In genomic region chr6:43376551-43376981, GRCh38 we compare ENCODE assay signal across 8 cellular contexts. TPM values are rescaled to one million over a fixed set of nuclear protein-coding genes. Genes with fewer than 3 reads are reported as not detected.
DNase-seq lines count a peak whose midpoint lies in the region; ATAC-seq lines count a peak whose summit lies in the region.
"Had no signal": no experiment of that assay in that cellular context is flagged by ENCODE, and none has a peak within 500 bp of the region (broad histone marks: within the 10 kb centered on the region; RNA-seq: fewer than 3 reads in every experiment).

No MANE protein-coding gene starts in this region.

- H3K36me3 Mint-ChIP-seq in T-helper 17 cell (ENCODE audit: low read depth), result peaks cover 2% of the 10 kb centered on the region
- H3K36me3 Mint-ChIP-seq in natural killer cell treated with Interleukin-12 subunit alpha and Interleukin-12 subunit beta and Interleukin-15 and Interleukin-18, amount 100 ng/mL, for 72 hours, result peaks cover 4% of the 10 kb centered on the region

- no peak overlapping the region for H3K27ac Mint-ChIP-seq in T-helper 17 cell
- H3K27ac Mint-ChIP-seq in natural killer cell treated with Interleukin-12 subunit alpha and Interleukin-12 subunit beta and Interleukin-15 and Interleukin-18, amount 100 ng/mL, for 72 hours, result peak overlapping the region in 1 of 2 donors; percentile 70

- H3K4me1 Mint-ChIP-seq in T-helper 17 cell, result peaks cover 11% of the 10 kb centered on the region
- H3K4me1 Mint-ChIP-seq in natural killer cell treated with Interleukin-12 subunit alpha and Interleukin-12 subunit beta and Interleukin-15 and Interleukin-18, amount 100 ng/mL, for 72 hours (ENCODE audit: low read depth in 2 of 2), result peaks cover 24 to 34% of the 10 kb centered on the region in 2 donors

- no peaks in the 10 kb centered on the region for H3K9me3 ChIP-seq in T-helper 17 cell (ENCODE audit: control insufficient read depth, low read length, poor library complexity, severe bottlenecking)

- H3K9me3 Mint-ChIP-seq in natural killer cell treated with Interleukin-12 subunit alpha and Interleukin-12 subunit beta and Interleukin-15 and Interleukin-18, amount 100 ng/mL, for 72 hours, result no peaks in the 10 kb centered on the region

- DNase-seq in T-helper 17 cell (no peak), HPDE6-E6E7 (ENCODE audit: extremely low spot score) (no peak), GOT3 (lab: John Stamatoyannopoulos, UW) (no peak), NCI-H510A treated with DMSO at 0.1 percent for 48 hours (lab: John Stamatoyannopoulos, UW) (no peak)
- peak; percentile 78 for DNase-seq in natural killer cell treated with Interleukin-12 subunit alpha and Interleukin-12 subunit beta and Interleukin-15 and Interleukin-18, amount 100 ng/mL, for 72 hours (ENCODE audit: low spot score)
- DNase-seq: DND-41 had no signal

- H3K4me3 Mint-ChIP-seq in T-helper 17 cell, result no peak overlapping the region
- H3K4me3 Mint-ChIP-seq in natural killer cell treated with Interleukin-12 subunit alpha and Interleukin-12 subunit beta and Interleukin-15 and Interleukin-18, amount 100 ng/mL, for 72 hours, result peak overlapping the region; percentile 16

- H3K27me3 Mint-ChIP-seq in T-helper 17 cell, result no peaks in the 10 kb centered on the region
- peaks cover 0 to 2% of the 10 kb centered on the region in 2 donors for H3K27me3 Mint-ChIP-seq in natural killer cell treated with Interleukin-12 subunit alpha and Interleukin-12 subunit beta and Interleukin-15 and Interleukin-18, amount 100 ng/mL, for 72 hours

- ATAC-seq in GM18870 (IDR thresholded peaks at IDR 0.05; ENCODE audit: unreplicated experiment), result peak; percentile 48
- ATAC-seq in GM21723 (IDR thresholded peaks at IDR 0.05; ENCODE audit: unreplicated experiment), result peak; percentile 43
- ATAC-seq in T-helper 17 cell, result peak; percentile 32
- ATAC-seq in natural killer cell treated with Interleukin-12 subunit alpha and Interleukin-12 subunit beta and Interleukin-15 and Interleukin-18, amount 100 ng/mL, for 72 hours, result peak; percentile 85 to 90

RNA-seq across cellular contexts. Expression of gene ZNF318, which starts 7.1 kb away (rescaled TPM):
- 10 to 100 TPM; 22.5 to 24.0 TPM for total RNA-seq in T-helper 17 cell
- 10 to 100 TPM in 1 of 2 donors, 1 to 10 TPM in 1; 6.4 to 11.3 TPM for total RNA-seq in natural killer cell treated with Interleukin-12 subunit alpha and Interleukin-12 subunit beta and Interleukin-15 and Interleukin-18, amount 100 ng/mL, for 72 hours

RNA-seq across cellular contexts. Expression of gene ABCC10, which starts 50.8 kb away (rescaled TPM):
- 10 to 100 TPM; 51.0 to 70.7 TPM for total RNA-seq in T-helper 17 cell
- total RNA-seq in natural killer cell treated with Interleukin-12 subunit alpha and Interleukin-12 subunit beta and Interleukin-15 and Interleukin-18, amount 100 ng/mL, for 72 hours, result 10 to 100 TPM; 41.8 to 82.9 TPM

Comparison
In these comparisons a context has a peak if more than half of its experiments do, and no peak if none do; other contexts are left out.
1. ATAC-seq: peak in every context shown above with its lines; median percentile 88 in natural killer cell treated with Interleukin-12 subunit alpha and Interleukin-12 subunit beta and Interleukin-15 and Interleukin-18, amount 100 ng/mL, for 72 hours; 48 in GM18870; 43 in GM21723; 32 in T-helper 17 cell.